ENCODE assay signal across 8 cellular contexts in the genomic region with DNA sequence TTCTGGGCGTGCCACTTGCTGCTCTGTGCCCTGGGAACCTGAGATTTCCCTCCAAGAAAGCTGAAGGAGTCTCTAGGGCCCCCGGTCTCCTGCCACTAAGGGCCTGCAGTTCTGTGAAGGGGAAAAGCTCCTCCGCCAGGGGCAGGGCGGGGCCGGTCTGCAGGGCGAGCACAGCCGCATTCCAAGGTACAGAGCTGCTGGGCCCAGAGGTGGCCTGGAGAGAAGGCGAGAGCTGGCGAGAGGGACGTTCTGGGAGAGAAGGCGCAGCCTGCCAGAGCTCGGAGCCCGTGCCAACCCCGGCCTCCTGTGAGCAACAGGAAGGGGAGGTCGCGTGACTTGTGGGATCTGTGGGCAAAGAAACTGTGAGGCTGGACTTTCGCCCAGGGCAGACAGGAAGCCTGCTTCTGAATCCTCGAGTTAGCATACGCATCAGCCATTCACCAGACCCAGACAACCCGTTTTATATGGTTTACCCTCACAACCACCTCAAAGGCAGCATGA.
DNase-seq lines count a peak whose midpoint lies in the region; ATAC-seq, FAIRE-seq and TF ChIP-seq lines count a peak whose summit lies in the region.

No MANE protein-coding gene starts in this region.

- H2AFZ ChIP-seq in GM23248 (no peak overlapping the region), GM12878 (ENCODE audit: control insufficient read depth, low read depth, low read length) (peak overlapping the region; percentile 48)

- RAD21 ChIA-PET in GM12878 (lab: Charles Lee; ENCODE audit: unreplicated experiment), result interaction anchor here (0.6 to 1.1 kb wide), 3 partner anchors 184 to 430 kb away, joined by 3 read pairs; no protein-coding TSS in a partner anchor

- H3K27me3 ChIP-seq in GM23248 (replicated peaks; ENCODE audit: insufficient read depth) (no peaks in the 10 kb centered on the region), GM12878 (replicated peaks in 1 of 2; ENCODE audit: control insufficient read depth in 2 of 2, insufficient read depth in 2 of 2, low read length in 1 of 2) (no peaks in the 10 kb centered on the region)

- H3K9me2 ChIP-seq in GM23248 (ENCODE audit: insufficient read depth), result no peaks in the 10 kb centered on the region

- TF ChIP-seq CTCF in GM12878 (IDR thresholded peaks at IDR 0.05 in 2 of 3, conservative IDR thresholded peaks at IDR 0.05 in 1 of 3; ENCODE audit: control insufficient read depth in 2 of 3, extremely low read depth in 1 of 3, insufficient read depth in 1 of 3, low read depth in 3 of 3, low read length in 3 of 3), result 0 out of 6 replicates have a peak, but pooled peaks of 2 of the 3 experiments have one; percentile 4 to 15

- BruUV-seq in GM12878 (replicated peaks; lab: Mats Ljungman, UMichigan), result no TSS peak

- no peak for FAIRE-seq in GM12878 (lab: Jason Lieb, UNC)

- TF ChIP-seq EP300 in GM12878 (IDR thresholded peaks at IDR 0.05; ENCODE audit: borderline replicate concordance in 1 of 2, control insufficient read depth in 1 of 2, low read depth in 2 of 2, low read length in 2 of 2), result peak in 1 of 2 experiments; percentile 41; a peak in 1 of 4 replicates

- H3K36me3 ChIP-seq in GM23248 (ENCODE audit: low read depth), result no peaks in the 10 kb centered on the region
- H3K36me3 ChIP-seq in GM12878 (ENCODE audit: control insufficient read depth in 2 of 2, insufficient read depth in 2 of 2, low read length in 1 of 2), result no peaks in the 10 kb centered on the region

- WGBS in GM23248 (ENCODE audit: low coverage in 1 of 2, low lambda C conversion rate in 2 of 2, missing lambda C conversion rate in 2 of 2), 2 experiments, result 84 to 94% methylated on average over 12 to 20 of the region's 20 CpGs
- 35% methylated on average over 19 of the region's 20 CpGs for WGBS in GM12878 (ENCODE audit: insufficient coverage, insufficient replicate concordance, low lambda C conversion rate, missing lambda C conversion rate)

- TF ChIP-seq POLR2A in GM12878 (IDR thresholded peaks at IDR 0.05; ENCODE audit: low read depth, low read length), result no peak

- H4K20me1 ChIP-seq in GM23248 (ENCODE audit: insufficient read depth) (no peaks in the 10 kb centered on the region), GM12878 (ENCODE audit: control insufficient read depth, insufficient read depth) (no peaks in the 10 kb centered on the region)

- H3F3A ChIP-seq in GM23248 (ENCODE audit: insufficient read depth), result peaks cover 20% of the 10 kb centered on the region

- POLR2A ChIA-PET in GM12878 (lab: Charles Lee), result interaction anchor here (0.6 kb wide), 1 partner anchor 25 kb away, joined by 4 read pairs; no protein-coding TSS in a partner anchor

- H3K9ac ChIP-seq in GM23248 (no peak overlapping the region), GM12878 (ENCODE audit: control insufficient read depth, insufficient read depth, low read length) (no peak overlapping the region)

- no peaks in the 10 kb centered on the region for H3K9me3 ChIP-seq in GM23248 (ENCODE audit: low read depth)
- H3K9me3 ChIP-seq in GM12878 (replicated peaks; ENCODE audit: control insufficient read depth, insufficient read depth, low read length), result peaks cover 4% of the 10 kb centered on the region; the same call in 1 of the 3 replicates

- H3K79me2 ChIP-seq in GM23248 (ENCODE audit: insufficient read depth) (no peaks in the 10 kb centered on the region), GM12878 (ENCODE audit: control insufficient read depth, insufficient read depth, low read length) (no peaks in the 10 kb centered on the region)

- H3K4me3 ChIP-seq in GM23248 (no peak overlapping the region), GM12878 (no peak overlapping the region)

- in situ Hi-C loops in GM23248 (cut with MboI), result no loop called here
- in situ Hi-C loops in GM12878 (cut with MboI), result no loop called here

- CTCF ChIA-PET in GM12878 (lab: Yijun Ruan, JAX), result interaction anchor here (0.6 to 1.1 kb wide), 4 partner anchors 14 to 728 kb away, joined by 3 read pairs; no protein-coding TSS in a partner anchor

- peak; percentile 78 for DNase-seq in CMK (ENCODE audit: low read depth)
- peak; percentile 43 for DNase-seq in GM23248
- peak; percentile 15 for DNase-seq in SKM-1 (lab: John Stamatoyannopoulos, UW; ENCODE audit: unreplicated experiment)
- peak; percentile 50 for DNase-seq in GM12878 (ENCODE audit: low read depth, low spot score)
- peak; percentile 51 for DNase-seq in left lobe of liver (ENCODE audit: low spot score)
- peak; percentile 53 to 66 for DNase-seq in stimulated activated CD8-positive, alpha-beta memory T cell treated with anti-CD3 and anti-CD28 coated beads, Interleukin-15, amount 100 ng/mL, for 48 hours (ENCODE audit: low read depth in 2 of 2)

- no peak overlapping the region for H3K4me2 ChIP-seq in GM23248 (ENCODE audit: unreplicated experiment)
- H3K4me2 ChIP-seq in GM12878 (ENCODE audit: control insufficient read depth, insufficient read depth), result peak overlapping the region; percentile 80

- H3K27ac ChIP-seq in GM23248 (no peak overlapping the region), GM12878 (ENCODE audit: control insufficient read depth, insufficient read depth) (no peak overlapping the region)

- TF ChIP-seq RAD21 in GM12878 (IDR thresholded peaks at IDR 0.05; ENCODE audit: insufficient read depth, low read depth, low read length), result peak; percentile 17; the same call in 1 of the 2 replicates

- H3K4me1 ChIP-seq in GM23248 (ENCODE audit: insufficient read depth) (peaks cover 19% of the 10 kb centered on the region), GM12878 (ENCODE audit: control insufficient read depth, insufficient read depth, low read length) (peaks cover 11% of the 10 kb centered on the region)

- SMC1A ChIA-PET in GM12878 (lab: Charles Lee; ENCODE audit: uncharacterized antibody, unreplicated experiment), result interaction anchor here (0.7 to 1.8 kb wide), 5 partner anchors 8 to 473 kb away, joined by 3 to 5 read pairs (median 3); no protein-coding TSS in a partner anchor

- intact Hi-C loops in GM12878 (cut with micrococcal nuclease; ENCODE audit: unreplicated experiment), result no loop called here

- peak; percentile 89 for ATAC-seq in GM12878
- ATAC-seq in left lobe of liver, result peak; percentile 52
- no peak for ATAC-seq in HG03139 (IDR thresholded peaks at IDR 0.05; ENCODE audit: unreplicated experiment)
- ATAC-seq in GM18858 (IDR thresholded peaks at IDR 0.05; ENCODE audit: unreplicated experiment), result no peak

TF ChIP-seq in GM12878, 131 proteins besides CTCF, POLR2A, EP300 and RAD21 (continues in another document):
- TF ChIP-seq RCOR1 (conservative IDR thresholded peaks at IDR 0.05; ENCODE audit: low read depth, low read length) (no peak), IKZF1 (conservative IDR thresholded peaks at IDR 0.05) (peak; percentile 69), JUND (IDR thresholded peaks at IDR 0.05; ENCODE audit: low read depth, low read length) (no peak), HDAC6 (IDR thresholded peaks at IDR 0.05; ENCODE audit: unreplicated experiment) (no peak), ASH2L (IDR thresholded peaks at IDR 0.05; ENCODE audit: borderline replicate concordance, low read depth) (no peak), YY1 (IDR thresholded peaks at IDR 0.05; ENCODE audit: low read depth, low read length) (no peak), NFYA (IDR thresholded peaks at IDR 0.05; ENCODE audit: borderline replicate concordance, low read depth, low read length) (no peak), MEF2B (IDR thresholded peaks at IDR 0.05; ENCODE audit: partially characterized antibody, poor library complexity, severe bottlenecking) (peak; percentile 77), BACH1 (IDR thresholded peaks at IDR 0.05; ENCODE audit: borderline replicate concordance) (no peak)
- TF ChIP-seq, protein P1, sequence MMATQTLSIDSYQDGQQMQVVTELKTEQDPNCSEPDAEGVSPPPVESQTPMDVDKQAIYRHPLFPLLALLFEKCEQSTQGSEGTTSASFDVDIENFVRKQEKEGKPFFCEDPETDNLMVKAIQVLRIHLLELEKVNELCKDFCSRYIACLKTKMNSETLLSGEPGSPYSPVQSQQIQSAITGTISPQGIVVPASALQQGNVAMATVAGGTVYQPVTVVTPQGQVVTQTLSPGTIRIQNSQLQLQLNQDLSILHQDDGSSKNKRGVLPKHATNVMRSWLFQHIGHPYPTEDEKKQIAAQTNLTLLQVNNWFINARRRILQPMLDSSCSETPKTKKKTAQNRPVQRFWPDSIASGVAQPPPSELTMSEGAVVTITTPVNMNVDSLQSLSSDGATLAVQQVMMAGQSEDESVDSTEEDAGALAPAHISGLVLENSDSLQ (IDR thresholded peaks at IDR 0.05), result no peak
- TF ChIP-seq, protein P2, sequence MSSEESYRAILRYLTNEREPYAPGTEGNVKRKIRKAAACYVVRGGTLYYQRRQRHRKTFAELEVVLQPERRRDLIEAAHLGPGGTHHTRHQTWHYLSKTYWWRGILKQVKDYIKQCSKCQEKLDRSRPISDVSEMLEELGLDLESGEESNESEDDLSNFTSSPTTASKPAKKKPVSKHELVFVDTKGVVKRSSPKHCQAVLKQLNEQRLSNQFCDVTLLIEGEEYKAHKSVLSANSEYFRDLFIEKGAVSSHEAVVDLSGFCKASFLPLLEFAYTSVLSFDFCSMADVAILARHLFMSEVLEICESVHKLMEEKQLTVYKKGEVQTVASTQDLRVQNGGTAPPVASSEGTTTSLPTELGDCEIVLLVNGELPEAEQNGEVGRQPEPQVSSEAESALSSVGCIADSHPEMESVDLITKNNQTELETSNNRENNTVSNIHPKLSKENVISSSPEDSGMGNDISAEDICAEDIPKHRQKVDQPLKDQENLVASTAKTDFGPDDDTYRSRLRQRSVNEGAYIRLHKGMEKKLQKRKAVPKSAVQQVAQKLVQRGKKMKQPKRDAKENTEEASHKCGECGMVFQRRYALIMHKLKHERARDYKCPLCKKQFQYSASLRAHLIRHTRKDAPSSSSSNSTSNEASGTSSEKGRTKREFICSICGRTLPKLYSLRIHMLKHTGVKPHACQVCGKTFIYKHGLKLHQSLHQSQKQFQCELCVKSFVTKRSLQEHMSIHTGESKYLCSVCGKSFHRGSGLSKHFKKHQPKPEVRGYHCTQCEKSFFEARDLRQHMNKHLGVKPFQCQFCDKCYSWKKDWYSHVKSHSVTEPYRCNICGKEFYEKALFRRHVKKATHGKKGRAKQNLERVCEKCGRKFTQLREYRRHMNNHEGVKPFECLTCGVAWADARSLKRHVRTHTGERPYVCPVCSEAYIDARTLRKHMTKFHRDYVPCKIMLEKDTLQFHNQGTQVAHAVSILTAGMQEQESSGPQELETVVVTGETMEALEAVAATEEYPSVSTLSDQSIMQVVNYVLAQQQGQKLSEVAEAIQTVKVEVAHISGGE (CRISPR knock-in tag; IDR thresholded peaks at IDR 0.05), result no peak

Comparison
In these comparisons a context has a peak if more than half of its experiments do, and no peak if none do; other contexts are left out.
1. DNase-seq: peak in every context shown above with its lines; median percentile 78 in CMK; 60 in stimulated activated CD8-positive, alpha-beta memory T cell treated with anti-CD3 and anti-CD28 coated beads, Interleukin-15, amount 100 ng/mL, for 48 hours; 51 in left lobe of liver; 50 in GM12878; 43 in GM23248; 15 in SKM-1.
2. ATAC-seq: peak in GM12878 (single experiment) and left lobe of liver (single experiment); none in HG03139 (single experiment) and GM18858 (single experiment).